24 cellular contexts compared by ENCODE assay signal in genomic region chr4:123446791-123447474, GRCh38. TPM values are rescaled to one million over a fixed set of nuclear protein-coding genes. Genes with fewer than 3 reads are reported as not detected.
A peak's percentile ranks its signal among the peaks of the same experiment; 100 is the strongest.
DNase-seq lines count a peak whose midpoint lies in the region; ATAC-seq, FAIRE-seq and TF ChIP-seq lines count a peak whose summit lies in the region.
"Had no signal": no experiment of that assay in that cellular context is flagged by ENCODE, and none has a peak within 500 bp of the region (broad histone marks: within the 10 kb centered on the region; RNA-seq: fewer than 3 reads in every experiment).

No MANE protein-coding gene starts in this region.

- CTCF ChIA-PET in activated B cell treated with CpG ODN at 0.5 μM for 24 hours (lab: Charles Lee): no interaction called here

- no peak for TF ChIP-seq CTCF in activated B cell treated with CpG ODN at 0.5 μM for 24 hours (IDR thresholded peaks at IDR 0.05)
- TF ChIP-seq CTCF in neural crest cell (conservative IDR thresholded peaks at IDR 0.05): no peak
- TF ChIP-seq CTCF in smooth muscle cell (IDR thresholded peaks at IDR 0.05; ENCODE audit: borderline replicate concordance, insufficient read depth, poor library complexity, severe bottlenecking): no peak

- H3K4me1 Mint-ChIP-seq in activated B cell treated with CpG ODN at 0.5 μM for 24 hours: peaks cover 60% of the 10 kb centered on the region
- peaks cover 60% of the 10 kb centered on the region for H3K4me1 Mint-ChIP-seq in neural crest cell

- no peaks in the 10 kb centered on the region for H3K79me2 ChIP-seq in smooth muscle cell (ENCODE audit: low read depth)

- POLR2A ChIA-PET in activated B cell treated with CpG ODN at 0.5 μM for 24 hours (lab: Charles Lee): interaction anchor here (0.6 kb wide), 1 partner anchor 55 kb away, joined by 9 read pairs; no protein-coding TSS in a partner anchor

- DNase-seq in DMS53 (lab: John Stamatoyannopoulos, UW): peak; percentile 5
- no peak for DNase-seq in DMS53 treated with DMSO at 0.1 percent for 48 hours (lab: John Stamatoyannopoulos, UW; ENCODE audit: unreplicated experiment)
- peak; percentile 0 for DNase-seq in NCI-H128 (lab: John Stamatoyannopoulos, UW; ENCODE audit: unreplicated experiment)
- DNase-seq in activated B cell treated with CpG ODN at 0.5 μM for 24 hours: no peak
- no peak for DNase-seq in neural crest cell (ENCODE audit: low read depth, low spot score)
- no peak for DNase-seq in HTR-8/SVneo (ENCODE audit: insufficient read length, low spot score)
- no peak for DNase-seq in dermis blood vessel endothelial cell
- no peak for DNase-seq in smooth muscle cell (lab: John Stamatoyannopoulos, UW; ENCODE audit: unreplicated experiment)
- DNase-seq: activated CD4-positive, alpha-beta T cell treated with anti-CD3 and anti-CD28 coated beads, Interleukin-2, amount 50 U/mL, for 1 hour; activated T-cell treated with anti-CD3 and anti-CD28 coated beads, Interleukin-2, amount 50 U/mL, for 48 hours; adrenal gland; caudate nucleus; CD4-positive, alpha-beta T cell; hypothalamus; left cardiac atrium; mucosa of descending colon; ovary; stimulated activated CD4-positive, alpha-beta T cell treated with anti-CD3 and anti-CD28 coated beads, Interleukin-4, amount 100 ng/mL, for 1 hour; stimulated activated CD8-positive, alpha-beta memory T cell treated with anti-CD3 and anti-CD28 coated beads, Interleukin-4, amount 100 ng/mL, for 48 hours; thyroid gland had no signal

- H3K9me3 ChIP-seq in smooth muscle cell (replicated peaks; ENCODE audit: low read depth): no peaks in the 10 kb centered on the region
- H3K9me3 ChIP-seq: adrenal gland, mucosa of descending colon, ovary, SJSA1, thyroid gland had no signal

- H3K4me2 ChIP-seq in smooth muscle cell: no peak overlapping the region
- H3K4me2 ChIP-seq: KMS-11 had no signal

- no peaks in the 10 kb centered on the region for H3K27me3 ChIP-seq in smooth muscle cell (ENCODE audit: low read depth)
- H3K27me3 ChIP-seq: adrenal gland, ovary, SJSA1, thyroid gland had no signal

- H3F3A ChIP-seq in smooth muscle cell (ENCODE audit: low read depth): peaks cover 4% of the 10 kb centered on the region

- FAIRE-seq in HTR-8/SVneo (lab: Jason Lieb, UNC): no peak
- FAIRE-seq: G401.6 had no signal

- H3K36me3 Mint-ChIP-seq in activated B cell treated with CpG ODN at 0.5 μM for 24 hours (ENCODE audit: low read depth) (no peaks in the 10 kb centered on the region), neural crest cell (ENCODE audit: low read depth) (no peaks in the 10 kb centered on the region)

- ATAC-seq in activated B cell treated with CpG ODN at 0.5 μM for 24 hours (ENCODE audit: low read depth): no peak
- ATAC-seq: left cardiac atrium, mucosa of descending colon had no signal

- H3K27ac Mint-ChIP-seq in activated B cell treated with CpG ODN at 0.5 μM for 24 hours (peak overlapping the region; percentile 48), neural crest cell (ENCODE audit: unreplicated experiment) (peak overlapping the region; percentile 92)
- H3K27ac Mint-ChIP-seq: CD4-positive, alpha-beta T cell had no signal

- 71% methylated on average over 6 of the region's 6 CpGs for WGBS in smooth muscle cell (ENCODE audit: low lambda C conversion rate)

- H3K36me3 ChIP-seq in smooth muscle cell (ENCODE audit: low read depth): no peaks in the 10 kb centered on the region
- H3K36me3 ChIP-seq: adrenal gland, ovary, SJSA1, thyroid gland had no signal

- no peak overlapping the region for H3K27ac ChIP-seq in smooth muscle cell (ENCODE audit: low read depth)
- H3K27ac ChIP-seq: adrenal gland, KMS-11, ovary, SJSA1, thyroid gland had no signal

- H3K4me3 Mint-ChIP-seq in activated B cell treated with CpG ODN at 0.5 μM for 24 hours (no peak overlapping the region), neural crest cell (peak overlapping the region; percentile 39)
- H3K4me3 Mint-ChIP-seq: CD4-positive, alpha-beta T cell had no signal

- no peak overlapping the region for H3K9ac ChIP-seq in smooth muscle cell (ENCODE audit: low read depth)
- H3K9ac ChIP-seq: KMS-11 had no signal

- no peak overlapping the region for H2AFZ ChIP-seq in smooth muscle cell (ENCODE audit: low read depth)

- no peaks in the 10 kb centered on the region for H4K20me1 ChIP-seq in smooth muscle cell (ENCODE audit: low read depth)

- H3K27me3 Mint-ChIP-seq in activated B cell treated with CpG ODN at 0.5 μM for 24 hours: no peaks in the 10 kb centered on the region
- H3K27me3 Mint-ChIP-seq in neural crest cell (ENCODE audit: low read depth): no peaks in the 10 kb centered on the region
- H3K27me3 Mint-ChIP-seq: CD4-positive, alpha-beta T cell had no signal

- no peak overlapping the region for H3K4me3 ChIP-seq in smooth muscle cell
- H3K4me3 ChIP-seq: adrenal gland, mucosa of descending colon, ovary, SJSA1, thyroid gland had no signal

- intact Hi-C loops in activated B cell treated with CpG ODN at 0.5 μM for 24 hours (cut with micrococcal nuclease): loop anchor here (5.0 kb wide), 1 partner anchor 715 kb away; the partner anchor contains the start of gene BBS12

- H3K9me3 Mint-ChIP-seq in activated B cell treated with CpG ODN at 0.5 μM for 24 hours (no peaks in the 10 kb centered on the region), neural crest cell (peaks cover under 1% of the 10 kb centered on the region)
- H3K9me3 Mint-ChIP-seq: CD4-positive, alpha-beta T cell had no signal

- peaks cover 31% of the 10 kb centered on the region for H3K4me1 ChIP-seq in smooth muscle cell (ENCODE audit: low read depth)
- H3K4me1 ChIP-seq: thyroid gland had no signal

RNA-seq across cellular contexts. Expression of gene SPRY1, which starts 50.3 kb away (rescaled TPM):
- total RNA-seq in activated B cell treated with CpG ODN at 0.5 μM for 24 hours (4.0 and 4.1 TPM in 2 replicates), neural crest cell (125 and 134 TPM in 2 replicates), dermis blood vessel endothelial cell (27.2 and 43.7 TPM in 2 replicates), smooth muscle cell (17.4 and 17.8 TPM in 2 replicates)
- 26.4 and 28.1 TPM in 2 replicates for polyA plus RNA-seq in smooth muscle cell
- total RNA-seq: A172 had no signal

Comparison
In these comparisons a context has a peak if more than half of its experiments do, and no peak if none do; other contexts are left out.
1. DNase-seq: peak in DMS53 (single experiment) and NCI-H128 (single experiment); none in DMS53 treated with DMSO at 0.1 percent for 48 hours (single experiment), activated B cell treated with CpG ODN at 0.5 μM for 24 hours (single experiment), neural crest cell (single experiment), HTR-8/SVneo (single experiment), dermis blood vessel endothelial cell (single experiment) and smooth muscle cell (single experiment).